Comparison of ENCODE assay signal across 16 cellular contexts in the genomic region with DNA sequence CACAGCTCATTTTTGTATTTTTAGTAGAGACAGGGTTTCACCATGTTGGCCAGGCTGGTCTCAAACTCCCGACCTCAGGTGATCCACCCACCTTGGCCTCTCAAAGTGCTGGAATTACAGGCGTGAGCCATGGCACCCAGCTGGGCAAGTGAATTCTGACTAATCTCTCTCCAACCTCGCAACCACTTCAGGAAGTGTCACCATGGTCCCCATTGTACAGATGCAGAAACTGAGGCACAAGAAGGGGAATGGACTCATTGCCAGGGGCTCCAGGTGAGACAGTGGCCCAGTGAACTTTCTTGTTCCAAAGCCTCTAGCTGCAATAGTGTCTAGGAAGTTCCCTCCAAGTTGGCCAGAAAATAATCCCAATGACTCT. TPM values are rescaled to one million over a fixed set of nuclear protein-coding genes. Genes with fewer than 3 reads are reported as not detected.
DNase-seq lines count a peak whose midpoint lies in the region; ATAC-seq, FAIRE-seq and TF ChIP-seq lines count a peak whose summit lies in the region.
"Not testable (repeated sequence)": the region's sequence is repeated elsewhere in the genome, so short reads cannot be mapped to it uniquely, and the experiment has no call there.
"Had no signal": no experiment of that assay in that cellular context is flagged by ENCODE, and none has a peak within 500 bp of the region (broad histone marks: within the 10 kb centered on the region; RNA-seq: fewer than 3 reads in every experiment).

No MANE protein-coding gene starts in this region.

- H3K9me2 ChIP-seq in HCT116 (ENCODE audit: insufficient read depth) = not testable (repeated sequence)

- H3K4me2 ChIP-seq in A549 (peak overlapping the region; percentile 41; the same call in 2 of the 3 replicates), HCT116 (ENCODE audit: low read length) (peak overlapping the region; percentile 95)

- not testable (repeated sequence) for TF ChIP-seq CTCF in A549 (IDR thresholded peaks at IDR 0.05); HCT116 (IDR thresholded peaks at IDR 0.05 in 2 of 3, conservative IDR thresholded peaks at IDR 0.05 in 1 of 3; ENCODE audit: borderline replicate concordance in 1 of 3, insufficient read depth in 1 of 3, low read depth in 2 of 3, low read length in 2 of 3); glutamatergic neuron (IDR thresholded peaks at IDR 0.05; ENCODE audit: partially characterized antibody, unreplicated experiment); nephron progenitor cell (IDR thresholded peaks at IDR 0.05)

- TF ChIP-seq POLR2A in A549 (IDR thresholded peaks at IDR 0.05; ENCODE audit: low read length); HCT116 (IDR thresholded peaks at IDR 0.05; ENCODE audit: borderline replicate concordance, extremely low read depth, insufficient read depth, insufficient read length): not testable (repeated sequence)

- intact Hi-C loops in HCT116 (cut with micrococcal nuclease); activated CD4-positive, alpha-beta T cell treated with anti-CD3 and anti-CD28 coated beads for 36 hours (cut with DNase I, micrococcal nuclease): not testable (repeated sequence)

- H3K9me3 ChIP-seq in A549; HCT116 (ENCODE audit: control insufficient read depth in 1 of 2, insufficient read depth in 1 of 2, low read depth in 1 of 2, low read length in 2 of 2): not testable (repeated sequence)

- BruUV-seq in HCT116 (replicated peaks; lab: Mats Ljungman, UMichigan) = not testable (repeated sequence)

- peaks cover 34% of the 10 kb centered on the region for H3K4me1 Mint-ChIP-seq in activated CD4-positive, alpha-beta T cell treated with anti-CD3 and anti-CD28 coated beads for 36 hours
- H3K4me1 Mint-ChIP-seq in activated naive CD8-positive, alpha-beta T cell treated with anti-CD3 and anti-CD28 coated beads, Interleukin-2, amount 10 ng/mL, durations not matched to agents 7 days and 5 days = peaks cover 22% of the 10 kb centered on the region
- H3K4me1 Mint-ChIP-seq in glutamatergic neuron (ENCODE audit: low read depth, unreplicated experiment) (peaks cover 12% of the 10 kb centered on the region), nephron progenitor cell (peaks cover 30% of the 10 kb centered on the region)
- H3K4me1 Mint-ChIP-seq in stimulated activated naive CD8-positive, alpha-beta T cell treated with anti-CD3 and anti-CD28 coated beads, Interleukin-15, Interleukin-2, amounts not matched to agents 100 ng/mL and 50 ng/mL, for 24 hours (ENCODE audit: low read depth) = peaks cover 44% of the 10 kb centered on the region

- H3K36me3 Mint-ChIP-seq in activated CD4-positive, alpha-beta T cell treated with anti-CD3 and anti-CD28 coated beads for 36 hours (ENCODE audit: low read depth) = peaks cover 20% of the 10 kb centered on the region
- peaks cover 21% of the 10 kb centered on the region for H3K36me3 Mint-ChIP-seq in activated naive CD8-positive, alpha-beta T cell treated with anti-CD3 and anti-CD28 coated beads, Interleukin-2, amount 10 ng/mL, durations not matched to agents 7 days and 5 days
- not testable (repeated sequence) for H3K36me3 Mint-ChIP-seq in glutamatergic neuron (ENCODE audit: unreplicated experiment)
- H3K36me3 Mint-ChIP-seq in nephron progenitor cell (ENCODE audit: low read depth) = peaks cover 12% of the 10 kb centered on the region
- H3K36me3 Mint-ChIP-seq in stimulated activated naive CD8-positive, alpha-beta T cell treated with anti-CD3 and anti-CD28 coated beads, Interleukin-15, Interleukin-2, amounts not matched to agents 100 ng/mL and 50 ng/mL, for 24 hours (ENCODE audit: low read depth) = peaks cover 24% of the 10 kb centered on the region

- H3K27me3 Mint-ChIP-seq in activated CD4-positive, alpha-beta T cell treated with anti-CD3 and anti-CD28 coated beads for 36 hours; activated naive CD8-positive, alpha-beta T cell treated with anti-CD3 and anti-CD28 coated beads, Interleukin-2, amount 10 ng/mL, durations not matched to agents 7 days and 5 days; nephron progenitor cell (ENCODE audit: low read depth, poor library complexity); stimulated activated naive CD8-positive, alpha-beta T cell treated with anti-CD3 and anti-CD28 coated beads, Interleukin-15, Interleukin-2, amounts not matched to agents 100 ng/mL and 50 ng/mL, for 24 hours: not testable (repeated sequence)
- peaks cover 12% of the 10 kb centered on the region for H3K27me3 Mint-ChIP-seq in glutamatergic neuron (ENCODE audit: unreplicated experiment)

- 67% methylated on average over 3 of the region's 3 CpGs for WGBS in A549 (ENCODE audit: missing lambda C conversion rate)

- not testable (repeated sequence) for H2AFZ ChIP-seq in HCT116 (ENCODE audit: low read depth, low read length, poor library complexity, severe bottlenecking)

- TF ChIP-seq EP300 in A549 (IDR thresholded peaks at IDR 0.05) = not testable (repeated sequence)

- DNase-seq in A549 (ENCODE audit: low read depth in 1 of 2, low spot score in 1 of 2); activated CD4-positive, alpha-beta T cell treated with anti-CD3 and anti-CD28 coated beads for 36 hours; activated naive CD8-positive, alpha-beta T cell treated with anti-CD3 and anti-CD28 coated beads, Interleukin-2, amount 10 ng/mL, durations not matched to agents 7 days and 5 days; caudate nucleus (lab: John Stamatoyannopoulos, UW); glutamatergic neuron; nephron progenitor cell: not testable (repeated sequence)
- peak; percentile 54 for DNase-seq in HCT116 (ENCODE audit: low read depth, low spot score)

- not testable (repeated sequence) for H3K36me3 ChIP-seq in HCT116 (ENCODE audit: control insufficient read depth in 1 of 2, insufficient read depth in 2 of 2, low read length in 2 of 2)

- not testable (repeated sequence) for FAIRE-seq in A549 (lab: Jason Lieb, UNC)

- not testable (repeated sequence) for H4K20me1 ChIP-seq in HCT116 (ENCODE audit: insufficient read depth)

- not testable (repeated sequence) for TF ChIP-seq RAD21 in A549 (conservative IDR thresholded peaks at IDR 0.05 in 1 of 2, IDR thresholded peaks at IDR 0.05 in 1 of 2); HCT116 (IDR thresholded peaks at IDR 0.05; ENCODE audit: low read depth)

- peak overlapping the region; percentile 83 for H3K27ac Mint-ChIP-seq in activated CD4-positive, alpha-beta T cell treated with anti-CD3 and anti-CD28 coated beads for 36 hours
- H3K27ac Mint-ChIP-seq in activated naive CD8-positive, alpha-beta T cell treated with anti-CD3 and anti-CD28 coated beads, Interleukin-2, amount 10 ng/mL, durations not matched to agents 7 days and 5 days = peak overlapping the region; percentile 48
- H3K27ac Mint-ChIP-seq in glutamatergic neuron (ENCODE audit: unreplicated experiment) (peak overlapping the region; percentile 17), nephron progenitor cell (peak overlapping the region; percentile 39)
- peak overlapping the region; percentile 21 for H3K27ac Mint-ChIP-seq in stimulated activated naive CD8-positive, alpha-beta T cell treated with anti-CD3 and anti-CD28 coated beads, Interleukin-15, Interleukin-2, amounts not matched to agents 100 ng/mL and 50 ng/mL, for 24 hours

- H3K27ac ChIP-seq in A549 = peak overlapping the region; percentile 82 to 83
- H3K27ac ChIP-seq in HCT116 (ENCODE audit: low read depth, low read length) = peak overlapping the region; percentile 100
- H3K27ac ChIP-seq in caudate nucleus (ENCODE audit: low read depth, low read length) = peak overlapping the region; percentile 75

- not testable (repeated sequence) for H3K4me3 ChIP-seq in A549
- H3K4me3 ChIP-seq in HCT116 (replicated peaks in 1 of 2; ENCODE audit: low read depth in 1 of 2, low read length in 2 of 2) = peak overlapping the region in 1 of 2 experiments; percentile 18; a peak in 2 of 4 replicates

- H3K9me3 Mint-ChIP-seq in activated CD4-positive, alpha-beta T cell treated with anti-CD3 and anti-CD28 coated beads for 36 hours (ENCODE audit: low read depth); activated naive CD8-positive, alpha-beta T cell treated with anti-CD3 and anti-CD28 coated beads, Interleukin-2, amount 10 ng/mL, durations not matched to agents 7 days and 5 days; glutamatergic neuron (ENCODE audit: unreplicated experiment); nephron progenitor cell; stimulated activated naive CD8-positive, alpha-beta T cell treated with anti-CD3 and anti-CD28 coated beads, Interleukin-15, Interleukin-2, amounts not matched to agents 100 ng/mL and 50 ng/mL, for 24 hours: not testable (repeated sequence)

- CTCF ChIA-PET in A549 (lab: Yijun Ruan, JAX) (interaction anchor here (0.6 to 4.4 kb wide), 3 partner anchors 12 to 258 kb away, joined by 3 to 28 read pairs (median 8); no protein-coding TSS in a partner anchor), HCT116 (lab: Charles Lee) (interaction anchor here (2.1 kb wide), 1 partner anchor 13 kb away, joined by 7 read pairs; no protein-coding TSS in a partner anchor)
- CTCF ChIA-PET in activated CD4-positive, alpha-beta T cell treated with anti-CD3 and anti-CD28 coated beads for 36 hours (lab: Charles Lee) = interaction anchor here (0.6 to 1.6 kb wide), 2 partner anchors 12 to 42 kb away, joined by 3 to 5 read pairs; no protein-coding TSS in a partner anchor

- POLR2A ChIA-PET in A549 (lab: Yijun Ruan, JAX); activated CD4-positive, alpha-beta T cell treated with anti-CD3 and anti-CD28 coated beads for 36 hours (lab: Charles Lee); activated naive CD8-positive, alpha-beta T cell treated with anti-CD3 and anti-CD28 coated beads, Interleukin-2, amount 10 ng/mL, durations not matched to agents 7 days and 5 days (lab: Charles Lee): not testable (repeated sequence)
- POLR2A ChIA-PET in HCT116 (lab: Charles Lee) = interaction anchor here (1.0 to 1.3 kb wide), 2 partner anchors 21 to 351 kb away, joined by 3 to 4 read pairs; a partner anchor contains a TSS

- not testable (repeated sequence) for H3K27me3 ChIP-seq in HCT116 (ENCODE audit: insufficient read depth, low read length)

- H3K79me2 ChIP-seq in HCT116 (ENCODE audit: insufficient read depth, low read length) = peaks cover 67% of the 10 kb centered on the region

- RAD21 ChIA-PET in HCT116 (lab: Charles Lee; ENCODE audit: low non-redundant PET in 1 of 2, low total read pairs in 2 of 2, uncharacterized antibody in 2 of 2, unreplicated experiment in 2 of 2) = not testable (repeated sequence)

- not testable (repeated sequence) for ATAC-seq in A549; HCT116; activated CD4-positive, alpha-beta T cell treated with anti-CD3 and anti-CD28 coated beads for 36 hours; activated naive CD8-positive, alpha-beta T cell treated with anti-CD3 and anti-CD28 coated beads, Interleukin-2, amount 10 ng/mL, durations not matched to agents 7 days and 5 days (ENCODE audit: low read depth)

- peaks cover 13% of the 10 kb centered on the region for H3K4me1 ChIP-seq in A549
- peaks cover 39 to 60% of the 10 kb centered on the region in 2 experiments for H3K4me1 ChIP-seq in HCT116 (ENCODE audit: control insufficient read depth in 1 of 2, insufficient read depth in 2 of 2, low read length in 2 of 2)

- H3K9ac ChIP-seq in HCT116 (ENCODE audit: low read length) = peak overlapping the region; percentile 62

- peak overlapping the region; percentile 30 for H3K4me3 Mint-ChIP-seq in activated CD4-positive, alpha-beta T cell treated with anti-CD3 and anti-CD28 coated beads for 36 hours
- H3K4me3 Mint-ChIP-seq in activated naive CD8-positive, alpha-beta T cell treated with anti-CD3 and anti-CD28 coated beads, Interleukin-2, amount 10 ng/mL, durations not matched to agents 7 days and 5 days; glutamatergic neuron (ENCODE audit: unreplicated experiment); nephron progenitor cell: not testable (repeated sequence)
- H3K4me3 Mint-ChIP-seq in stimulated activated naive CD8-positive, alpha-beta T cell treated with anti-CD3 and anti-CD28 coated beads, Interleukin-15, Interleukin-2, amounts not matched to agents 100 ng/mL and 50 ng/mL, for 24 hours = peak overlapping the region; percentile 23

RNA-seq across cellular contexts. Expression of a gene that starts 2.9 kb away (rescaled TPM):
- polyA plus RNA-seq in A549 (2011; rRNA removed) = 24.9 and 28.8 TPM in 2 replicates
- 55.6 and 75.8 TPM in 2 replicates for polyA plus RNA-seq in A549 (2012; cell fraction: cytosol; rRNA removed)
- polyA plus RNA-seq in A549 (2012; cell fraction: nucleus; rRNA removed) = 72.0 and 80.2 TPM in 2 replicates
- polyA plus RNA-seq in A549 (2017; fragmentation: RNase III; extraction: RNeasy Plus Mini Kit Qiagen cat#74134 plus additional on column Dnase treatment) = 37.2 to 49.4 TPM (median 45.7 TPM) in 3 replicates
- 41.5 and 47.5 TPM in 2 replicates for polyA minus RNA-seq in A549 (2011; rRNA and poly(A)+ RNA removed)
- 68.5 TPM for total RNA-seq in HCT116 (2021; ENCODE audit: unreplicated experiment)
- polyA plus RNA-seq in HCT116 (2012) = 43.1 and 53.5 TPM in 2 replicates
- total RNA-seq in activated CD4-positive, alpha-beta T cell treated with anti-CD3 and anti-CD28 coated beads for 36 hours = 10 to 100 TPM; 53.1 to 55.5 TPM
- total RNA-seq in activated naive CD8-positive, alpha-beta T cell treated with anti-CD3 and anti-CD28 coated beads, Interleukin-2, amount 10 ng/mL, durations not matched to agents 7 days and 5 days = 10 to 100 TPM; 85.4 to 90.3 TPM
- 66.0 TPM for total RNA-seq in glutamatergic neuron (ENCODE audit: unreplicated experiment)

RNA-seq across cellular contexts. Expression of a gene that starts 38.2 kb away (rescaled TPM):
- polyA plus RNA-seq in A549 (2011; rRNA removed) = 1.8 and 2.7 TPM in 2 replicates
- polyA plus RNA-seq in A549 (2012; cell fraction: cytosol; rRNA removed) = 2.6 and 4.1 TPM in 2 replicates
- polyA plus RNA-seq in A549 (2012; cell fraction: nucleus; rRNA removed) = 12.9 and 13.5 TPM in 2 replicates
- 1.9 to 2.6 TPM (median 2.5 TPM) in 3 replicates for polyA plus RNA-seq in A549 (2017; fragmentation: RNase III; extraction: RNeasy Plus Mini Kit Qiagen cat#74134 plus additional on column Dnase treatment)
- 2.1 and 3.1 TPM in 2 replicates for polyA minus RNA-seq in A549 (2011; rRNA and poly(A)+ RNA removed)
- total RNA-seq in HCT116 (2021; ENCODE audit: unreplicated experiment) = 22.5 TPM
- 24.3 and 24.5 TPM in 2 replicates for polyA plus RNA-seq in HCT116 (2012)
- total RNA-seq in activated CD4-positive, alpha-beta T cell treated with anti-CD3 and anti-CD28 coated beads for 36 hours = 1 to 10 TPM; 2.2 to 2.7 TPM
- total RNA-seq in activated naive CD8-positive, alpha-beta T cell treated with anti-CD3 and anti-CD28 coated beads, Interleukin-2, amount 10 ng/mL, durations not matched to agents 7 days and 5 days = 1 to 10 TPM; 8.4 to 9.8 TPM
- 16.9 TPM for total RNA-seq in glutamatergic neuron (ENCODE audit: unreplicated experiment)

RNA-seq across cellular contexts. Expression of a gene that starts 46.9 kb away (rescaled TPM):
- 64.4 and 76.6 TPM in 2 replicates for polyA plus RNA-seq in A549 (2011; rRNA removed)
- polyA plus RNA-seq in A549 (2012; cell fraction: cytosol; rRNA removed) = 85.2 and 98.4 TPM in 2 replicates
- polyA plus RNA-seq in A549 (2012; cell fraction: nucleus; rRNA removed) = 122 and 138 TPM in 2 replicates
- 54.5 to 57.2 TPM (median 57.1 TPM) in 3 replicates for polyA plus RNA-seq in A549 (2017; fragmentation: RNase III; extraction: RNeasy Plus Mini Kit Qiagen cat#74134 plus additional on column Dnase treatment)
- polyA minus RNA-seq in A549 (2011; rRNA and poly(A)+ RNA removed) = 185 and 186 TPM in 2 replicates
- total RNA-seq in HCT116 (2021; ENCODE audit: unreplicated experiment) = 86.0 TPM
- polyA plus RNA-seq in HCT116 (2012) = 64.8 and 67.6 TPM in 2 replicates
- total RNA-seq in activated CD4-positive, alpha-beta T cell treated with anti-CD3 and anti-CD28 coated beads for 36 hours = 10 to 100 TPM; 51.2 to 64.3 TPM
- total RNA-seq in activated naive CD8-positive, alpha-beta T cell treated with anti-CD3 and anti-CD28 coated beads, Interleukin-2, amount 10 ng/mL, durations not matched to agents 7 days and 5 days = 10 to 100 TPM; 63.3 to 68.4 TPM
- total RNA-seq in glutamatergic neuron (ENCODE audit: unreplicated experiment) = 74.5 TPM

RNA-seq across cellular contexts. Expression of a gene that starts 47.8 kb away (rescaled TPM):
- not detected in 2 replicates for polyA plus RNA-seq in A549 (2011; rRNA removed)
- polyA plus RNA-seq in A549 (2012; cell fraction: cytosol; rRNA removed) = not detected in 2 replicates
- polyA plus RNA-seq in A549 (2012; cell fraction: nucleus; rRNA removed) = not detected in 2 replicates
- not detected in 3 replicates for polyA plus RNA-seq in A549 (2017; fragmentation: RNase III; extraction: RNeasy Plus Mini Kit Qiagen cat#74134 plus additional on column Dnase treatment)
- polyA minus RNA-seq in A549 (2011; rRNA and poly(A)+ RNA removed) = not detected in 2 replicates
- not detected for total RNA-seq in HCT116 (2021; ENCODE audit: unreplicated experiment)
- polyA plus RNA-seq in HCT116 (2012) = not detected in 2 replicates
- not detected for total RNA-seq in activated CD4-positive, alpha-beta T cell treated with anti-CD3 and anti-CD28 coated beads for 36 hours
- total RNA-seq in activated naive CD8-positive, alpha-beta T cell treated with anti-CD3 and anti-CD28 coated beads, Interleukin-2, amount 10 ng/mL, durations not matched to agents 7 days and 5 days = not detected
- total RNA-seq in glutamatergic neuron (ENCODE audit: unreplicated experiment) = not detected
- total RNA-seq: body of pancreas; CD8-positive, alpha-beta memory T cell; G401; HT1080; left colon; occipital lobe; spleen; thoracic aorta had no signal
- polyA plus RNA-seq: CD8-positive, alpha-beta memory T cell; spleen had no signal

Comparison
In these comparisons a context has a peak if more than half of its experiments do, and no peak if none do; other contexts are left out.
1. H3K27ac Mint-ChIP-seq: peak in every context shown above with its lines; median percentile 83 in activated CD4-positive, alpha-beta T cell treated with anti-CD3 and anti-CD28 coated beads for 36 hours; 48 in activated naive CD8-positive, alpha-beta T cell treated with anti-CD3 and anti-CD28 coated beads, Interleukin-2, amount 10 ng/mL, durations not matched to agents 7 days and 5 days; 39 in nephron progenitor cell; 21 in stimulated activated naive CD8-positive, alpha-beta T cell treated with anti-CD3 and anti-CD28 coated beads, Interleukin-15, Interleukin-2, amounts not matched to agents 100 ng/mL and 50 ng/mL, for 24 hours; 17 in glutamatergic neuron.